ENCODE assay signal across 14 cellular contexts in genomic region chr10:113068178-113068890, GRCh38.
"Had no signal": no experiment of that assay in that cellular context is flagged by ENCODE, and none has a peak within 500 bp of the region (broad histone marks: within the 10 kb centered on the region; RNA-seq: fewer than 3 reads in every experiment).

No MANE protein-coding gene starts in this region.

- H3K4me3 ChIP-seq: skin epidermis, testis had no signal

- H3K27me3 ChIP-seq: testis had no signal

- DNase-seq: activated CD8-positive, alpha-beta memory T cell treated with anti-CD3 and anti-CD28 coated beads for 24 hours; activated CD8-positive, alpha-beta memory T cell treated with anti-CD3 and anti-CD28 coated beads, Interleukin-2, amount 50 U/mL, for 48 hours; activated effector memory CD4-positive, alpha-beta T cell treated with Interleukin-2 at 50 U/mL for 16 hours; activated naive CD4-positive, alpha-beta T cell treated with anti-CD3 and anti-CD28 coated beads, Interleukin-2, amount 10 ng/mL, durations not matched to agents 7 days and 5 days; activated naive CD8-positive, alpha-beta T cell treated with anti-CD3 and anti-CD28 coated beads, Interleukin-2, amount 50 U/mL, for 24 hours; activated T-cell treated with anti-CD3 and anti-CD28 coated beads, Interleukin-2, amount 50 U/mL, for 48 hours; aorta; cortex of kidney; stimulated activated CD4-positive, alpha-beta T cell treated with anti-CD3 and anti-CD28 coated beads, Interleukin-4, amount 100 ng/mL, for 1 hour; stimulated activated naive CD8-positive, alpha-beta T cell treated with anti-CD3 and anti-CD28 coated beads, Interleukin-15, amount 100 ng/mL, for 72 hours; testis had no signal

- H3K27ac ChIP-seq: testis had no signal

- ATAC-seq: activated CD4-positive, CD25-positive, alpha-beta regulatory T cell treated with anti-CD3 and anti-CD28 coated beads, Interleukin-2, amount 50 U/mL, for 24 hours; activated naive CD8-positive, alpha-beta T cell treated with anti-CD3 and anti-CD28 coated beads, Interleukin-2, amount 50 U/mL, for 24 hours; natural killer cell treated with Interleukin-12 subunit alpha and Interleukin-12 subunit beta and Interleukin-15 and Interleukin-18, amount 100 ng/mL, for 72 hours; stimulated activated naive CD8-positive, alpha-beta T cell treated with anti-CD3 and anti-CD28 coated beads, Interleukin-15, amount 100 ng/mL, for 72 hours had no signal

- H3K9me3 ChIP-seq: testis had no signal
